ENCODE assay signal across 8 cellular contexts in genomic region chr11:17077240-17077519, GRCh38. TPM values are rescaled to one million over a fixed set of nuclear protein-coding genes. Genes with fewer than 3 reads are reported as not detected.
A peak's percentile ranks its signal among the peaks of the same experiment; 100 is the strongest.
DNase-seq lines count a peak whose midpoint lies in the region; ATAC-seq and TF ChIP-seq lines count a peak whose summit lies in the region.

No MANE protein-coding gene starts in this region.

- DNase-seq in T-helper 1 cell (no peak), activated B cell treated with CpG ODN at 0.5 μM for 24 hours (no peak), Right ventricle myocardium superior (no peak), sciatic nerve (ENCODE audit: low spot score) (no peak), GOT3 (lab: John Stamatoyannopoulos, UW) (no peak)

- peak overlapping the region; percentile 97 for H3K27ac Mint-ChIP-seq in T-helper 1 cell treated with Interleukin-12 subunit alpha and Interleukin-12 subunit beta and Interleukin-4 antibody, amounts not matched to agents 30 μg/mL and 1 μg/mL, for 36 hours
- H3K27ac Mint-ChIP-seq in activated B cell treated with CpG ODN at 0.5 μM for 24 hours, result peak overlapping the region; percentile 96

- CTCF ChIA-PET in activated B cell treated with CpG ODN at 0.5 μM for 24 hours (lab: Charles Lee), result no interaction called here

- H3K9me3 Mint-ChIP-seq in T-helper 1 cell treated with Interleukin-12 subunit alpha and Interleukin-12 subunit beta and Interleukin-4 antibody, amounts not matched to agents 30 μg/mL and 1 μg/mL, for 36 hours, result no peaks in the 10 kb centered on the region
- no peaks in the 10 kb centered on the region for H3K9me3 Mint-ChIP-seq in activated B cell treated with CpG ODN at 0.5 μM for 24 hours

- peaks cover 40% of the 10 kb centered on the region for H3K4me1 Mint-ChIP-seq in T-helper 1 cell treated with Interleukin-12 subunit alpha and Interleukin-12 subunit beta and Interleukin-4 antibody, amounts not matched to agents 30 μg/mL and 1 μg/mL, for 36 hours (ENCODE audit: low read depth)
- H3K4me1 Mint-ChIP-seq in activated B cell treated with CpG ODN at 0.5 μM for 24 hours, result peaks cover 38% of the 10 kb centered on the region

- H3K36me3 Mint-ChIP-seq in T-helper 1 cell treated with Interleukin-12 subunit alpha and Interleukin-12 subunit beta and Interleukin-4 antibody, amounts not matched to agents 30 μg/mL and 1 μg/mL, for 36 hours (ENCODE audit: low read depth), result peaks cover 35% of the 10 kb centered on the region
- peaks cover 60% of the 10 kb centered on the region for H3K36me3 Mint-ChIP-seq in activated B cell treated with CpG ODN at 0.5 μM for 24 hours (ENCODE audit: low read depth)

- no peak for TF ChIP-seq CTCF in activated B cell treated with CpG ODN at 0.5 μM for 24 hours (IDR thresholded peaks at IDR 0.05)

- peak; percentile 16 for ATAC-seq in HG02943 (IDR thresholded peaks at IDR 0.05; ENCODE audit: low read depth, unreplicated experiment)
- peak; percentile 19 for ATAC-seq in activated B cell treated with CpG ODN at 0.5 μM for 24 hours (ENCODE audit: low read depth)
- peak; percentile 49 for ATAC-seq in Right ventricle myocardium superior (ENCODE audit: poor library complexity)
- ATAC-seq in sciatic nerve, result peak; percentile 47
- no peak for ATAC-seq in GM18870 (IDR thresholded peaks at IDR 0.05; ENCODE audit: unreplicated experiment)

- POLR2A ChIA-PET in activated B cell treated with CpG ODN at 0.5 μM for 24 hours (lab: Charles Lee), result interaction anchor here (0.6 to 3.4 kb wide), 14 partner anchors 13 to 1432 kb away, joined by 3 to 75 read pairs (median 6); partner anchors contain the start of genes C11orf58, NUCB2 and PIK3C2A

- peak overlapping the region; percentile 98 for H3K4me3 Mint-ChIP-seq in T-helper 1 cell treated with Interleukin-12 subunit alpha and Interleukin-12 subunit beta and Interleukin-4 antibody, amounts not matched to agents 30 μg/mL and 1 μg/mL, for 36 hours
- H3K4me3 Mint-ChIP-seq in activated B cell treated with CpG ODN at 0.5 μM for 24 hours, result peak overlapping the region; percentile 99

- intact Hi-C loops in activated B cell treated with CpG ODN at 0.5 μM for 24 hours (cut with micrococcal nuclease) (loop anchor here (1.0 to 10.0 kb wide), 8 partner anchors 131 to 1028 kb away; partner anchors contain the start of genes C11orf58, KCNJ11, NUCB2 and SAAL1), Right ventricle myocardium superior (cut with DNase I) (no loop called here), sciatic nerve (cut with DNase I) (no loop called here)

- no peaks in the 10 kb centered on the region for H3K27me3 Mint-ChIP-seq in T-helper 1 cell treated with Interleukin-12 subunit alpha and Interleukin-12 subunit beta and Interleukin-4 antibody, amounts not matched to agents 30 μg/mL and 1 μg/mL, for 36 hours (ENCODE audit: low read depth)
- H3K27me3 Mint-ChIP-seq in activated B cell treated with CpG ODN at 0.5 μM for 24 hours, result no peaks in the 10 kb centered on the region

RNA-seq across cellular contexts. Expression of gene RPS13, which starts 0.3 kb away (rescaled TPM):
- total RNA-seq in activated B cell treated with CpG ODN at 0.5 μM for 24 hours, result 1,617 and 1,778 TPM in 2 replicates
- 759 TPM for total RNA-seq in Right ventricle myocardium superior
- 745 TPM for total RNA-seq in sciatic nerve
